Comparison of ENCODE assay signal across 8 cellular contexts in the genomic region with DNA sequence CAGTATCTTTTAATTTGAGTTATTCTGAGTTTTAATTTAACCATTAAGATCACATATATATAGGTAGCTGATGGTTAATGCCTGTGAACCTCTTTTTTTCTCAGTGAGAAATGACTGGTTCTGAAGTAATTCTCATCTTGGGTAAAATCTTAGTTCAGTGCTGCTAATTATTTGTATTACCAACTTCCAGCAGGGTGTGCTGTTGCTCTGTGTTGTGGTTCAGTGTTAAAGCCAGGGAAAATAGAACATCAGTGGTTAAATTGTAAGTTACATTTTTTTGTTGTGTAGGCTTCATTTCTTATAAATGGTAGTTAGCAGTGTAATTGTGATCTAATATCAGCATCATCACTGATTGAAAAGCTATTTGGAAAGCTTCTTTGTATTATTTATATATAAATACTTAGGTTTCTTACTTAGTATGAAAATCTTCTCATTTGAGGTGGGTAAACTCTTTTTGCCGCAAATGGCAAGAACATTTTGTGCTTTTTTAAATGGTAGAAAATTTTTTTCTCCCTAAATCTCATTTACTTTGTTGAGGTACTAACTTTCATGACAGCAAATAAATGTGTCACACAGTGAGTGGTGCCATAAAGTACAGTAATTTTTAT.
DNase-seq lines count a peak whose midpoint lies in the region; ATAC-seq and TF ChIP-seq lines count a peak whose summit lies in the region.

No MANE protein-coding gene starts in this region.

- TF ChIP-seq CTCF in fibroblast of pulmonary artery (IDR thresholded peaks at IDR 0.05; ENCODE audit: low read length, missing control alignments): peak; percentile 75

- ATAC-seq in GM21576 (IDR thresholded peaks at IDR 0.05; ENCODE audit: unreplicated experiment) (peak; percentile 58), HG03025 (IDR thresholded peaks at IDR 0.05; ENCODE audit: low FRiP score, unreplicated experiment) (no peak)

- DNase-seq in CMK (ENCODE audit: low read depth) (peak; percentile 24), NCI-H226 (peak; percentile 20), fibroblast of pulmonary artery (ENCODE audit: low read depth) (peak; percentile 83), non-pigmented ciliary epithelial cell (ENCODE audit: low read depth) (peak; percentile 28), NK-92 (lab: John Stamatoyannopoulos, UW; ENCODE audit: unreplicated experiment) (no peak)
- peak; percentile 41 for DNase-seq in activated CD4-positive, alpha-beta T cell treated with anti-CD3 and anti-CD28 coated beads, Interleukin-2, amount 50 U/mL, for 1 hour

- H3K4me3 ChIP-seq in fibroblast of pulmonary artery (replicated peaks; ENCODE audit: low read depth, low read length): no peak overlapping the region
